8 cellular contexts compared by ENCODE assay signal in genomic region chr1:8427493-8427892, GRCh38.
DNase-seq lines count a peak whose midpoint lies in the region; ATAC-seq and TF ChIP-seq lines count a peak whose summit lies in the region.

No MANE protein-coding gene starts in this region.

- H3K4me1 ChIP-seq in rectal smooth muscle tissue (ENCODE audit: control insufficient read depth, insufficient read depth, low read length), result peaks cover 6% of the 10 kb centered on the region

- ATAC-seq in GM19043 (IDR thresholded peaks at IDR 0.05; ENCODE audit: low read depth, unreplicated experiment) (peak; percentile 49), HG03342 (IDR thresholded peaks at IDR 0.05; ENCODE audit: unreplicated experiment) (peak; percentile 57), activated B cell treated with CpG ODN at 0.5 μM for 24 hours (ENCODE audit: low read depth) (peak; percentile 65)

- peak overlapping the region; percentile 90 for H3K27ac Mint-ChIP-seq in activated B cell treated with CpG ODN at 0.5 μM for 24 hours

- H3K36me3 ChIP-seq in rectal smooth muscle tissue (ENCODE audit: control insufficient read depth, insufficient read depth, low read length), result no peaks in the 10 kb centered on the region

- peaks cover 83% of the 10 kb centered on the region for H3K4me1 Mint-ChIP-seq in activated B cell treated with CpG ODN at 0.5 μM for 24 hours

- POLR2A ChIA-PET in activated B cell treated with CpG ODN at 0.5 μM for 24 hours (lab: Charles Lee), result interaction anchor here (0.6 to 1.9 kb wide), 25 partner anchors 8 to 864 kb away, joined by 3 to 8 read pairs (median 4); partner anchors contain the start of gene ENO1

- no peaks in the 10 kb centered on the region for H3K27me3 Mint-ChIP-seq in activated B cell treated with CpG ODN at 0.5 μM for 24 hours

- no peak overlapping the region for H3K9ac ChIP-seq in rectal smooth muscle tissue (ENCODE audit: low read length)

- intact Hi-C loops in activated B cell treated with CpG ODN at 0.5 μM for 24 hours (cut with micrococcal nuclease), result loop anchor here (1.0 to 5.0 kb wide), 7 partner anchors 12 to 1000 kb away; partner anchors contain the start of genes ENO1 and ERRFI1

- TF ChIP-seq CTCF in AG10803 (conservative IDR thresholded peaks at IDR 0.05; ENCODE audit: low read length), result no peak
- TF ChIP-seq CTCF in activated B cell treated with CpG ODN at 0.5 μM for 24 hours (IDR thresholded peaks at IDR 0.05), result no peak

- no peaks in the 10 kb centered on the region for H3K9me3 Mint-ChIP-seq in activated B cell treated with CpG ODN at 0.5 μM for 24 hours

- H3K27ac ChIP-seq in rectal smooth muscle tissue (ENCODE audit: low read depth, low read length), result peak overlapping the region; percentile 54

- DNase-seq in AG10803 (ENCODE audit: low read depth), result peak; percentile 42
- DNase-seq in activated B cell treated with CpG ODN at 0.5 μM for 24 hours, result no peak
- DNase-seq in activated effector memory CD4-positive, alpha-beta T cell treated with Interleukin-2 at 50 U/mL for 16 hours, result no peak
- DNase-seq in HK-2 (ENCODE audit: unreplicated experiment), result no peak
- no peak for DNase-seq in NCI-H2029 treated with DMSO at 0.1 percent for 48 hours (lab: John Stamatoyannopoulos, UW)

- peaks cover 3% of the 10 kb centered on the region for H3K36me3 Mint-ChIP-seq in activated B cell treated with CpG ODN at 0.5 μM for 24 hours (ENCODE audit: low read depth)

- H3K4me3 Mint-ChIP-seq in activated B cell treated with CpG ODN at 0.5 μM for 24 hours, result peak overlapping the region; percentile 77

- H3K27me3 ChIP-seq in rectal smooth muscle tissue (ENCODE audit: control insufficient read depth, insufficient read depth, low read length), result no peaks in the 10 kb centered on the region

- CTCF ChIA-PET in activated B cell treated with CpG ODN at 0.5 μM for 24 hours (lab: Charles Lee), result interaction anchor here (0.7 to 2.5 kb wide), 4 partner anchors 15 to 312 kb away, joined by 3 to 15 read pairs (median 4); no protein-coding TSS in a partner anchor

- no peak overlapping the region for H3K4me3 ChIP-seq in AG10803 (ENCODE audit: low read length)
- no peak overlapping the region for H3K4me3 ChIP-seq in rectal smooth muscle tissue (ENCODE audit: low read length)
